1 cellular context compared by ENCODE assay signal in the genomic region with DNA sequence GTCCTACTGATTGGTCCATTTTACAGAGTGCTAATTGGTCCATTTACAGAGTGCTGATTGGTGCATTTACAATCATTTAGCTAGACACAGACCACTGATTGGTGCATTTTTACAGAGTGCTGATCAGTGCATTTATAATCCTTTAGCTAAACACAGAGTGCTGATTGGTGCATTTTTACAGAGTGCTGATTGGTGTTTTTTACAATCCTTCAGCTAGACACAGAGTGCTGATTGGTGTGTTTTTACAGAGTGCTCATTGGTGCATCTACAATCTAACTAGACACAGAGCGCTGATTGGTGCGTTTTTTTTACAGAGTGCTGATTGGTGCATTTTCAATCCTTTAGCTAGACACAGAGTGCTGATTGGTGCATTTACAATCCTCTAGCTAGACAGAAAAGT.
A peak's percentile ranks its signal among the peaks of the same experiment; 100 is the strongest.
TF ChIP-seq lines count a peak whose summit lies in the region.

No MANE protein-coding gene starts in this region.

TF ChIP-seq in HepG2, 621 proteins besides CTCF, POLR2A, EP300 and RAD21:
- peak in 1 of 2 experiments; percentile 57; a peak in 2 of 4 replicates for TF ChIP-seq MAFK (conservative IDR thresholded peaks at IDR 0.05 in 1 of 2, IDR thresholded peaks at IDR 0.05 in 1 of 2; ENCODE audit: low read length in 2 of 2)
- TF ChIP-seq MAFF (IDR thresholded peaks at IDR 0.05; ENCODE audit: low read depth, low read length), result peak; percentile 55; the same call in 1 of the 2 replicates
